13 cellular contexts compared by ENCODE assay signal in genomic region chr3:105851176-105851575, GRCh38.
"Had no signal": no experiment of that assay in that cellular context is flagged by ENCODE, and none has a peak within 500 bp of the region (broad histone marks: within the 10 kb centered on the region; RNA-seq: fewer than 3 reads in every experiment).

No MANE protein-coding gene starts in this region.

- H3K9me3 ChIP-seq: ovary, stomach, thoracic aorta had no signal

- H3K27me3 ChIP-seq: ovary, stomach had no signal

- H3K27me3 Mint-ChIP-seq: activated CD4-positive, alpha-beta memory T cell treated with anti-CD3 and anti-CD28 coated beads, Interleukin-2, amount 10 ng/mL, durations not matched to agents 7 days and 5 days; dendritic cell treated with granulocyte-macrophage colony-stimulating factor and Interleukin-4, amounts not matched to agents 40 ng/mL and 50 ng/mL, for 4 days had no signal

- H3K4me3 Mint-ChIP-seq: activated CD4-positive, alpha-beta memory T cell treated with anti-CD3 and anti-CD28 coated beads, Interleukin-2, amount 10 ng/mL, durations not matched to agents 7 days and 5 days; dendritic cell treated with granulocyte-macrophage colony-stimulating factor and Interleukin-4, amounts not matched to agents 40 ng/mL and 50 ng/mL, for 4 days; neural crest cell; T-helper 2 cell treated with Interferon-gamma antibody and Interleukin-4, amounts not matched to agents 5 μg/mL and 100 μg/mL, for 36 hours had no signal

- H3K9me3 Mint-ChIP-seq: dendritic cell treated with granulocyte-macrophage colony-stimulating factor and Interleukin-4, amounts not matched to agents 40 ng/mL and 50 ng/mL, for 4 days; neural crest cell had no signal

- H3K36me3 ChIP-seq: ovary had no signal

- H3K4me3 ChIP-seq: ovary, stomach, thoracic aorta had no signal

- DNase-seq: activated CD4-positive, alpha-beta memory T cell treated with anti-CD3 and anti-CD28 coated beads, Interleukin-2, amount 10 ng/mL, durations not matched to agents 7 days and 5 days; activated CD4-positive, alpha-beta T cell treated with anti-CD3 and anti-CD28 coated beads for 1 hour; activated gamma-delta T cell; cerebellar nuclear complex; kidney; mesendoderm; ovary; stimulated activated CD4-positive, alpha-beta T cell treated with anti-CD3 and anti-CD28 coated beads, Interleukin-12 subunit alpha, Interleukin-12 subunit beta, amount 100 ng/mL, for 4 hours; stomach had no signal

- H3K27ac ChIP-seq: ovary, stomach, thoracic aorta had no signal

- H3K27ac Mint-ChIP-seq: activated CD4-positive, alpha-beta memory T cell treated with anti-CD3 and anti-CD28 coated beads, Interleukin-2, amount 10 ng/mL, durations not matched to agents 7 days and 5 days; dendritic cell treated with granulocyte-macrophage colony-stimulating factor and Interleukin-4, amounts not matched to agents 40 ng/mL and 50 ng/mL, for 4 days; T-helper 2 cell treated with Interferon-gamma antibody and Interleukin-4, amounts not matched to agents 5 μg/mL and 100 μg/mL, for 36 hours had no signal
